Comparison of ENCODE assay signal across 1 cellular context in genomic region chr2:134206573-134206972, GRCh38.
TF ChIP-seq lines count a peak whose summit lies in the region.

No MANE protein-coding gene starts in this region.

TF ChIP-seq in GM23338, 12 proteins besides CTCF, POLR2A, EP300 and RAD21 (continued from another document):
- TF ChIP-seq REST (IDR thresholded peaks at IDR 0.05; ENCODE audit: unreplicated experiment) (no peak), EZH2 (IDR thresholded peaks at IDR 0.05; ENCODE audit: low read depth, unreplicated experiment) (no peak), JUNB (IDR thresholded peaks at IDR 0.05; ENCODE audit: unreplicated experiment) (no peak), NANOG (IDR thresholded peaks at IDR 0.05; ENCODE audit: borderline replicate concordance) (no peak), ZNF114 (CRISPR knock-in tag; IDR thresholded peaks at IDR 0.05) (no peak), EZH2phosphoT487 (IDR thresholded peaks at IDR 0.05; ENCODE audit: unreplicated experiment) (no peak), CREB1 (CRISPR knock-in tag; IDR thresholded peaks at IDR 0.05; ENCODE audit: low read depth) (no peak)
